Comparison of ENCODE assay signal across 8 cellular contexts in genomic region chr4:4859010-4859798, GRCh38. TPM values are rescaled to one million over a fixed set of nuclear protein-coding genes. Genes with fewer than 3 reads are reported as not detected.
A peak's percentile ranks its signal among the peaks of the same experiment; 100 is the strongest.
DNase-seq lines count a peak whose midpoint lies in the region; ATAC-seq and TF ChIP-seq lines count a peak whose summit lies in the region.

Gene MSX1, plus strand, starts transcription at chr4:4859665. Its CDS starts 235 bp downstream, at chr4:4859900.

- H3K4me3 ChIP-seq in duodenal mucosa (ENCODE audit: low read depth in 1 of 2, low read length in 2 of 2) (peak within 1 kb of the TSS; percentile 73 to 86), liver (ENCODE audit: low read depth in 1 of 3, low read length in 3 of 3) (peak within 1 kb of the TSS; percentile 41 to 69 (median 53))

- no peak for TF ChIP-seq RAD21 in liver (IDR thresholded peaks at IDR 0.05)

- H3K9me3 ChIP-seq in duodenal mucosa (ENCODE audit: control insufficient read depth in 1 of 2, low read length in 2 of 2), result no peaks in the 10 kb centered on the region
- peaks cover 0 to 6% (median 0%) of the 10 kb centered on the region in 4 donors for H3K9me3 ChIP-seq in liver (ENCODE audit: control insufficient read depth in 4 of 4, low read length in 3 of 4)

- TF ChIP-seq CTCF in liver (IDR thresholded peaks at IDR 0.05; ENCODE audit: low read depth, low read length, missing input control), result no peak

- H3K36me3 Mint-ChIP-seq in T-helper 1 cell treated with Interleukin-12 subunit alpha and Interleukin-12 subunit beta and Interleukin-4 antibody, amounts not matched to agents 30 μg/mL and 1 μg/mL, for 36 hours (ENCODE audit: low read depth), result peaks cover 10% of the 10 kb centered on the region

- peaks cover 11% of the 10 kb centered on the region for H3K4me1 Mint-ChIP-seq in T-helper 1 cell treated with Interleukin-12 subunit alpha and Interleukin-12 subunit beta and Interleukin-4 antibody, amounts not matched to agents 30 μg/mL and 1 μg/mL, for 36 hours (ENCODE audit: low read depth)

- H3K36me3 ChIP-seq in duodenal mucosa (ENCODE audit: control insufficient read depth in 1 of 2, insufficient read depth in 2 of 2, low read length in 2 of 2), result no peaks in the 10 kb centered on the region
- no peaks in the 10 kb centered on the region for H3K36me3 ChIP-seq in liver (ENCODE audit: control insufficient read depth in 4 of 4, insufficient read depth in 3 of 4, low read depth in 1 of 4, low read length in 3 of 4)

- H3K27me3 Mint-ChIP-seq in T-helper 1 cell treated with Interleukin-12 subunit alpha and Interleukin-12 subunit beta and Interleukin-4 antibody, amounts not matched to agents 30 μg/mL and 1 μg/mL, for 36 hours (ENCODE audit: low read depth), result peaks cover 82% of the 10 kb centered on the region

- H3K4me3 Mint-ChIP-seq in T-helper 1 cell treated with Interleukin-12 subunit alpha and Interleukin-12 subunit beta and Interleukin-4 antibody, amounts not matched to agents 30 μg/mL and 1 μg/mL, for 36 hours, result peak within 1 kb of the TSS; percentile 37

- H3K27ac ChIP-seq in duodenal mucosa (ENCODE audit: low read depth, low read length) (no peak within 1 kb of the TSS), liver (ENCODE audit: low read depth in 1 of 2, low read length in 2 of 2) (no peak within 1 kb of the TSS)

- peaks cover 5% of the 10 kb centered on the region for H3K9me3 Mint-ChIP-seq in T-helper 1 cell treated with Interleukin-12 subunit alpha and Interleukin-12 subunit beta and Interleukin-4 antibody, amounts not matched to agents 30 μg/mL and 1 μg/mL, for 36 hours

- H3K4me1 ChIP-seq in duodenal mucosa (ENCODE audit: control insufficient read depth in 1 of 2, insufficient read depth in 2 of 2, low read length in 2 of 2) (peaks cover 13 to 14% of the 10 kb centered on the region in 2 donors), liver (ENCODE audit: control insufficient read depth in 4 of 4, insufficient read depth in 4 of 4, low read length in 3 of 4) (peaks cover 10 to 41% (median 27%) of the 10 kb centered on the region in 4 donors)

- 2% methylated on average over 49 of the region's 49 CpGs for WGBS in liver

- ATAC-seq in activated CD4-positive, CD25-positive, alpha-beta regulatory T cell treated with anti-CD3 and anti-CD28 coated beads, Interleukin-2, amount 50 U/mL, for 24 hours, result peak; percentile 81 to 86

- no peak for DNase-seq in activated CD4-positive, CD25-positive, alpha-beta regulatory T cell treated with anti-CD3 and anti-CD28 coated beads, Interleukin-2, amount 50 U/mL, for 72 hours
- DNase-seq in GOT3 (lab: John Stamatoyannopoulos, UW), result peak; percentile 42
- DNase-seq in Kasumi-1 (lab: John Stamatoyannopoulos, UW), result peak; percentile 75 to 76
- DNase-seq in stimulated activated CD4-positive, alpha-beta T cell treated with anti-CD3 and anti-CD28 coated beads, Interleukin-4, amount 100 ng/mL, for 1 hour, result peak; percentile 56

- H3K9ac ChIP-seq in duodenal mucosa (ENCODE audit: low read depth in 1 of 2, low read length in 2 of 2) (peak within 1 kb of the TSS; percentile 25 to 39), liver (ENCODE audit: low read depth in 1 of 2, low read length in 2 of 2) (no peak within 1 kb of the TSS)

- peak within 1 kb of the TSS; percentile 62 for H3K27ac Mint-ChIP-seq in T-helper 1 cell treated with Interleukin-12 subunit alpha and Interleukin-12 subunit beta and Interleukin-4 antibody, amounts not matched to agents 30 μg/mL and 1 μg/mL, for 36 hours

- H3K27me3 ChIP-seq in duodenal mucosa (ENCODE audit: control insufficient read depth in 1 of 2, insufficient read depth in 2 of 2, low read length in 2 of 2) (peaks cover 82 to 85% of the 10 kb centered on the region in 2 donors), liver (ENCODE audit: control insufficient read depth in 4 of 4, insufficient read depth in 4 of 4, low read length in 3 of 4) (peaks cover 3 to 35% (median 19%) of the 10 kb centered on the region in 4 donors)

TF ChIP-seq in liver, 16 proteins besides CTCF, POLR2A, EP300 and RAD21:
- TF ChIP-seq ZBTB33 (IDR thresholded peaks at IDR 0.05) (no peak), FOXA1 (IDR thresholded peaks at IDR 0.05) (no peak), HNF4A (conservative IDR thresholded peaks at IDR 0.05) (no peak), HNF4G (IDR thresholded peaks at IDR 0.05) (no peak), SP1 (IDR thresholded peaks at IDR 0.05) (no peak), JUND (IDR thresholded peaks at IDR 0.05) (no peak), YY1 (IDR thresholded peaks at IDR 0.05) (no peak), FOXA2 (IDR thresholded peaks at IDR 0.05) (no peak), NR2F2 (IDR thresholded peaks at IDR 0.05) (no peak)

RNA-seq across cellular contexts. Expression of gene MSX1, which starts in this region (rescaled TPM):
- total RNA-seq in liver, result under 1 TPM in 1 of 2 donors, not detected in 1; 0.33 TPM
- under 1 TPM; 0.13 to 0.15 TPM for polyA plus RNA-seq in liver

Comparison
In these comparisons a context has a peak if more than half of its experiments do, and no peak if none do; other contexts are left out.
1. H3K9ac ChIP-seq: peak in duodenal mucosa (2 of 2); none in liver (0 of 2).